2 cellular contexts compared by ENCODE assay signal in the genomic region with DNA sequence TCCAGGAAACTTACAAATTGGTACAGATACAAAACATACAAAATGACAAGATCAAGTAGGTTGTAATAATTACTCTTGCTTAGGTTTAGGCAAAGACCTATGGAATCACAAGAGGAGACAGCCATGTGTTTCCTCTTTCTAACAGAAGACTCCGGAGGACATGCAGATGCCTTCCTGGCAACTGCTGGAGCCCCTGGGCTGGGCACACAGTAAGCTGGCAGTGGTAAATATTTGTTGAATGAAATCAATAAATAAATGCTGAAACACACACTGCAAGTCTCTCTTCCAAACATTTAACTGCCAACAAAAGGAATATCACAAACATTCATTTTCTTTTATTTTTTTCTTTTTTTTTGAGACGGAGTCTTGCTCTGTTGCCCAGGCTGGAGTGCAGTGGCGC.
TF ChIP-seq lines count a peak whose summit lies in the region.

No MANE protein-coding gene starts in this region.

TF ChIP-seq in HEK293, 187 proteins besides CTCF, POLR2A, EP300 and RAD21 (continued from another document):
- TF ChIP-seq, protein P1, sequence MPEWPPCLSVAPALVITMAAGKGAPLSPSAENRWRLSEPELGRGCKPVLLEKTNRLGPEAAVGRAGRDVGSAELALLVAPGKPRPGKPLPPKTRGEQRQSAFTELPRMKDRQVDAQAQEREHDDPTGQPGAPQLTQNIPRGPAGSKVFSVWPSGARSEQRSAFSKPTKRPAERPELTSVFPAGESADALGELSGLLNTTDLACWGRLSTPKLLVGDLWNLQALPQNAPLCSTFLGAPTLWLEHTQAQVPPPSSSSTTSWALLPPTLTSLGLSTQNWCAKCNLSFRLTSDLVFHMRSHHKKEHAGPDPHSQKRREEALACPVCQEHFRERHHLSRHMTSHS (tag by site-specific recombination; IDR thresholded peaks at IDR 0.05) = no peak

TF ChIP-seq in H1, 55 proteins besides CTCF, POLR2A, EP300 and RAD21 (continued from another document):
- no peak for TF ChIP-seq NANOG (IDR thresholded peaks at IDR 0.05; ENCODE audit: insufficient read depth, low read depth, low read length, poor library complexity, severe bottlenecking)
- TF ChIP-seq SIN3A (conservative IDR thresholded peaks at IDR 0.05 in 1 of 2, IDR thresholded peaks at IDR 0.05 in 1 of 2; ENCODE audit: low read depth in 1 of 2, low read length in 2 of 2) = no peak
